ENCODE assay signal across 25 cellular contexts in genomic region chr15:28272587-28272986, GRCh38.
"Had no signal": no experiment of that assay in that cellular context is flagged by ENCODE, and none has a peak within 500 bp of the region (broad histone marks: within the 10 kb centered on the region; RNA-seq: fewer than 3 reads in every experiment).

No MANE protein-coding gene starts in this region.

- ATAC-seq: natural killer cell; right cardiac atrium; sciatic nerve; stimulated activated effector memory CD8-positive, alpha-beta T cell treated with anti-CD3 and anti-CD28 coated beads, Interleukin-12 subunit alpha, Interleukin-12 subunit beta, amount 100 ng/mL, for 72 hours; stimulated activated naive CD8-positive, alpha-beta T cell treated with anti-CD3 and anti-CD28 coated beads, Interleukin-15, amount 100 ng/mL, for 72 hours had no signal

- H3K27ac ChIP-seq: left ventricle myocardium inferior, pancreas, prostate gland, skin epidermis, tibial nerve, uterus had no signal

- H3K4me3 ChIP-seq: left ventricle myocardium inferior, lung, pancreas, prostate gland, skin epidermis, tibial nerve, uterus had no signal

- H3K36me3 ChIP-seq: uterus had no signal

- H3K27ac Mint-ChIP-seq: mesothelial cell of epicardium; naive B cell; natural killer cell; stimulated activated effector memory CD8-positive, alpha-beta T cell treated with anti-CD3 and anti-CD28 coated beads, Interleukin-12 subunit alpha, Interleukin-12 subunit beta, amount 100 ng/mL, for 72 hours; type B pancreatic cell had no signal

- H3K9me3 ChIP-seq: left ventricle myocardium inferior, pancreas, prostate gland, tibial nerve, uterus had no signal

- H3K9me3 Mint-ChIP-seq: mesothelial cell of epicardium; naive B cell; natural killer cell; stimulated activated effector memory CD8-positive, alpha-beta T cell treated with anti-CD3 and anti-CD28 coated beads, Interleukin-12 subunit alpha, Interleukin-12 subunit beta, amount 100 ng/mL, for 72 hours; stimulated activated naive CD8-positive, alpha-beta T cell treated with anti-CD3 and anti-CD28 coated beads, Interleukin-15, amount 100 ng/mL, for 72 hours; type B pancreatic cell had no signal

- H3K27me3 ChIP-seq: pancreas, tibial nerve, uterus had no signal

- H3K27me3 Mint-ChIP-seq: naive B cell; stimulated activated naive CD8-positive, alpha-beta T cell treated with anti-CD3 and anti-CD28 coated beads, Interleukin-15, amount 100 ng/mL, for 72 hours; type B pancreatic cell had no signal

- H3K4me3 Mint-ChIP-seq: mesothelial cell of epicardium; naive B cell; natural killer cell; stimulated activated effector memory CD8-positive, alpha-beta T cell treated with anti-CD3 and anti-CD28 coated beads, Interleukin-12 subunit alpha, Interleukin-12 subunit beta, amount 100 ng/mL, for 72 hours; stimulated activated naive CD8-positive, alpha-beta T cell treated with anti-CD3 and anti-CD28 coated beads, Interleukin-15, amount 100 ng/mL, for 72 hours; type B pancreatic cell had no signal

- H3K4me1 Mint-ChIP-seq: natural killer cell; stimulated activated effector memory CD8-positive, alpha-beta T cell treated with anti-CD3 and anti-CD28 coated beads, Interleukin-12 subunit alpha, Interleukin-12 subunit beta, amount 100 ng/mL, for 72 hours; stimulated activated naive CD8-positive, alpha-beta T cell treated with anti-CD3 and anti-CD28 coated beads, Interleukin-15, amount 100 ng/mL, for 72 hours had no signal

- DNase-seq: islet precursor cell; left ventricle myocardium inferior; mesendoderm; naive B cell; natural killer cell; nucleus accumbens; pancreas; posterior cingulate gyrus; retina; right cardiac atrium; stimulated activated CD4-positive, alpha-beta T cell treated with anti-CD3 and anti-CD28 coated beads, Interleukin-12 subunit alpha, Interleukin-12 subunit beta, amount 100 ng/mL, for 4 hours; stimulated activated CD4-positive, alpha-beta T cell treated with anti-CD3 and anti-CD28 coated beads, Interleukin-15, amount 100 ng/mL, for 24 hours; stimulated activated CD4-positive, alpha-beta T cell treated with anti-CD3 and anti-CD28 coated beads, Interleukin-4, amount 100 ng/mL, for 24 hours; stimulated activated naive CD4-positive, alpha-beta T cell; stimulated activated naive CD8-positive, alpha-beta T cell treated with anti-CD3 and anti-CD28 coated beads, Interleukin-15, amount 100 ng/mL, for 72 hours; substantia nigra; uterus had no signal

- FAIRE-seq: pancreas had no signal

- H3K4me1 ChIP-seq: pancreas, prostate gland, tibial nerve, uterus had no signal
